1 cellular context compared by ENCODE assay signal in genomic region chr14:28756896-28757570, GRCh38.
TF ChIP-seq lines count a peak whose summit lies in the region.

No MANE protein-coding gene starts in this region.

TF ChIP-seq in HepG2, 621 proteins besides CTCF, POLR2A, EP300 and RAD21 (continued from another document and continues in another):
- TF ChIP-seq ZNF160 (CRISPR knock-in tag; IDR thresholded peaks at IDR 0.05) (no peak), CHD4 (IDR thresholded peaks at IDR 0.05; ENCODE audit: borderline replicate concordance, low read length) (no peak), ZNF646 (CRISPR knock-in tag; IDR thresholded peaks at IDR 0.05) (no peak), HMGA1 (CRISPR knock-in tag; conservative IDR thresholded peaks at IDR 0.05) (no peak), ZFX (CRISPR knock-in tag; IDR thresholded peaks at IDR 0.05; ENCODE audit: low read depth) (no peak), ZNF546 (CRISPR knock-in tag; conservative IDR thresholded peaks at IDR 0.05) (no peak), SALL1 (CRISPR knock-in tag; IDR thresholded peaks at IDR 0.05) (peak; percentile 55), RFX5 (IDR thresholded peaks at IDR 0.05; ENCODE audit: low read depth, low read length) (no peak), TARDBP (CRISPR knock-in tag; IDR thresholded peaks at IDR 0.05) (0 out of 2 replicates have a peak, but pooled peaks have one; percentile 18), ZNF674 (CRISPR knock-in tag; IDR thresholded peaks at IDR 0.05; ENCODE audit: low read depth) (no peak), ESRRA (CRISPR knock-in tag; IDR thresholded peaks at IDR 0.05; ENCODE audit: low read depth) (no peak), HHEX (CRISPR knock-in tag; IDR thresholded peaks at IDR 0.05) (no peak), ZNF367 (CRISPR knock-in tag; IDR thresholded peaks at IDR 0.05; ENCODE audit: borderline replicate concordance) (no peak), ZNF781 (CRISPR knock-in tag; IDR thresholded peaks at IDR 0.05; ENCODE audit: borderline replicate concordance, not compliant biosample characterization) (no peak), MED8 (CRISPR knock-in tag; IDR thresholded peaks at IDR 0.05; ENCODE audit: insufficient replicate concordance) (no peak), ZNF639 (CRISPR knock-in tag; conservative IDR thresholded peaks at IDR 0.05) (no peak), GATAD2A (CRISPR knock-in tag; IDR thresholded peaks at IDR 0.05) (peak; percentile 38; the same call in 1 of the 2 replicates), SIN3A (IDR thresholded peaks at IDR 0.05; ENCODE audit: borderline replicate concordance, low read depth, low read length) (no peak), POLR2AphosphoS5 (IDR thresholded peaks at IDR 0.05; ENCODE audit: low read depth, low read length) (no peak), ZBTB1 (CRISPR knock-in tag; IDR thresholded peaks at IDR 0.05; ENCODE audit: borderline replicate concordance) (no peak), DMTF1 (CRISPR knock-in tag; IDR thresholded peaks at IDR 0.05) (no peak), SRSF1 (optimal IDR thresholded peaks at IDR 0.05; ENCODE audit: low read depth, low read length) (no peak), RFX1 (IDR thresholded peaks at IDR 0.05) (no peak), ZNF230 (CRISPR knock-in tag; IDR thresholded peaks at IDR 0.05) (0 out of 2 replicates have a peak, but pooled peaks have one; percentile 24), ZNF570 (CRISPR knock-in tag; IDR thresholded peaks at IDR 0.05; ENCODE audit: borderline replicate concordance) (no peak), SRF (IDR thresholded peaks at IDR 0.05; ENCODE audit: low read depth, low read length) (no peak), NCOA2 (CRISPR knock-in tag; IDR thresholded peaks at IDR 0.05) (0 out of 2 replicates have a peak, but pooled peaks have one; percentile 31), HIVEP1 (CRISPR knock-in tag; IDR thresholded peaks at IDR 0.05) (no peak), YEATS2 (CRISPR knock-in tag; IDR thresholded peaks at IDR 0.05; ENCODE audit: borderline replicate concordance) (peak; percentile 24; the same call in 1 of the 2 replicates), ZNF264 (CRISPR knock-in tag; IDR thresholded peaks at IDR 0.05) (no peak), PAWR (CRISPR knock-in tag; IDR thresholded peaks at IDR 0.05; ENCODE audit: borderline replicate concordance) (no peak), SPEN (CRISPR knock-in tag; IDR thresholded peaks at IDR 0.05; ENCODE audit: low read depth) (no peak), ATF2 (CRISPR knock-in tag; IDR thresholded peaks at IDR 0.05) (0 out of 2 replicates have a peak, but pooled peaks have one; percentile 31), ZNF552 (CRISPR knock-in tag; IDR thresholded peaks at IDR 0.05; ENCODE audit: borderline replicate concordance) (no peak), TAF15 (IDR thresholded peaks at IDR 0.05; ENCODE audit: low read depth, low read length, poor library complexity, severe bottlenecking) (no peak), ZFP90 (CRISPR knock-in tag; IDR thresholded peaks at IDR 0.05; ENCODE audit: borderline replicate concordance) (0 out of 2 replicates have a peak, but pooled peaks have one; percentile 26), NR2F2 (IDR thresholded peaks at IDR 0.05; ENCODE audit: borderline replicate concordance, low read depth) (no peak), PHF8 (CRISPR knock-in tag; IDR thresholded peaks at IDR 0.05) (no peak), RBFOX2 (IDR thresholded peaks at IDR 0.05; ENCODE audit: low read depth, low read length) (no peak), TIGD3 (CRISPR knock-in tag; IDR thresholded peaks at IDR 0.05; ENCODE audit: borderline replicate concordance) (no peak), POGZ (CRISPR knock-in tag; IDR thresholded peaks at IDR 0.05) (no peak), THAP8 (CRISPR knock-in tag; IDR thresholded peaks at IDR 0.05; ENCODE audit: borderline replicate concordance) (no peak), STAT5B (CRISPR knock-in tag; IDR thresholded peaks at IDR 0.05) (no peak), ZNF780A (CRISPR knock-in tag; IDR thresholded peaks at IDR 0.05) (no peak), RELA (CRISPR knock-in tag; IDR thresholded peaks at IDR 0.05) (no peak), ZNF501 (CRISPR knock-in tag; IDR thresholded peaks at IDR 0.05) (no peak), LRRFIP1 (CRISPR knock-in tag; conservative IDR thresholded peaks at IDR 0.05) (no peak), ZNF335 (CRISPR knock-in tag; IDR thresholded peaks at IDR 0.05) (0 out of 2 replicates have a peak, but pooled peaks have one; percentile 53), CAMTA2 (CRISPR knock-in tag; IDR thresholded peaks at IDR 0.05; ENCODE audit: borderline replicate concordance) (no peak), NPAS2 (CRISPR knock-in tag; IDR thresholded peaks at IDR 0.05; ENCODE audit: borderline replicate concordance) (no peak), ARID2 (CRISPR knock-in tag; IDR thresholded peaks at IDR 0.05; ENCODE audit: borderline replicate concordance) (no peak), ZNF3 (CRISPR knock-in tag; IDR thresholded peaks at IDR 0.05) (no peak), HCFC1 (IDR thresholded peaks at IDR 0.05; ENCODE audit: low read depth, low read length) (no peak), EZH2 (conservative IDR thresholded peaks at IDR 0.05; ENCODE audit: low read depth, low read length) (peak; percentile 100), PITX1 (CRISPR knock-in tag; IDR thresholded peaks at IDR 0.05) (peak; percentile 59; the same call in 1 of the 2 replicates), ZBTB7A (CRISPR knock-in tag; IDR thresholded peaks at IDR 0.05) (no peak), HDAC1 (CRISPR knock-in tag; IDR thresholded peaks at IDR 0.05) (peak; percentile 41; the same call in 1 of the 2 replicates), IRF2 (CRISPR knock-in tag; IDR thresholded peaks at IDR 0.05) (no peak; the same call in 1 of the 2 replicates), NFKB2 (CRISPR knock-in tag; IDR thresholded peaks at IDR 0.05; ENCODE audit: borderline replicate concordance) (no peak), ZNF83 (CRISPR knock-in tag; IDR thresholded peaks at IDR 0.05; ENCODE audit: borderline replicate concordance) (no peak)
